Comparison of ENCODE assay signal across 1 cellular context in genomic region chr1:201112173-201112731, GRCh38.
TF ChIP-seq lines count a peak whose summit lies in the region.

Gene CACNA1S, minus strand, starts transcription at chr1:201112426. Its CDS starts 87 bp downstream, at chr1:201112339.

TF ChIP-seq in GM23338, 12 proteins besides CTCF, POLR2A, EP300 and RAD21 (continued from another document):
- TF ChIP-seq REST (IDR thresholded peaks at IDR 0.05; ENCODE audit: unreplicated experiment) (no peak), ETS1 (IDR thresholded peaks at IDR 0.05) (no peak), JUNB (IDR thresholded peaks at IDR 0.05; ENCODE audit: unreplicated experiment) (no peak), STAT1 (IDR thresholded peaks at IDR 0.05; ENCODE audit: unreplicated experiment) (no peak), POLR2AphosphoS5 (IDR thresholded peaks at IDR 0.05; ENCODE audit: low read depth) (no peak), ZNF331 (CRISPR knock-in tag; IDR thresholded peaks at IDR 0.05; ENCODE audit: low read depth) (no peak), EZH2phosphoT487 (IDR thresholded peaks at IDR 0.05; ENCODE audit: unreplicated experiment) (no peak), ZNF114 (CRISPR knock-in tag; IDR thresholded peaks at IDR 0.05) (no peak), ZNF462 (CRISPR knock-in tag; IDR thresholded peaks at IDR 0.05) (no peak)
